In genomic region chr1:75134939-75135828, GRCh38 we compare ENCODE assay signal across 9 cellular contexts. TPM values are rescaled to one million over a fixed set of nuclear protein-coding genes. Genes with fewer than 3 reads are reported as not detected.
DNase-seq lines count a peak whose midpoint lies in the region; ATAC-seq, FAIRE-seq and TF ChIP-seq lines count a peak whose summit lies in the region.
"Had no signal": no experiment of that assay in that cellular context is flagged by ENCODE, and none has a peak within 500 bp of the region (broad histone marks: within the 10 kb centered on the region; RNA-seq: fewer than 3 reads in every experiment).

No MANE protein-coding gene starts in this region.

- peaks cover 84% of the 10 kb centered on the region for H3K27me3 Mint-ChIP-seq in activated T-helper 2 cell treated with anti-CD3 and anti-CD28 coated beads, Interferon-gamma antibody, Interleukin-2, Interleukin-4, amounts not matched to agents 10 μg/mL and 5 μg/mL and 100 μg/mL, durations not matched to agents 14 hours and 24 hours and 36 hours (ENCODE audit: low read depth)

- ATAC-seq in left ventricle myocardium superior = no peak
- ATAC-seq in HepG2 = peak; percentile 23; the same call in 1 of the 3 replicates
- ATAC-seq in GM18867 (IDR thresholded peaks at IDR 0.05; ENCODE audit: unreplicated experiment) = no peak

- H3K9me3 ChIP-seq in cardiac muscle cell (ENCODE audit: low read depth) (no peaks in the 10 kb centered on the region), HepG2 (ENCODE audit: low read length) (no peaks in the 10 kb centered on the region)

- H3K4me3 ChIP-seq in cardiac muscle cell (peak overlapping the region; percentile 31), HepG2 (replicated peaks in 1 of 3; ENCODE audit: insufficient read depth in 1 of 3, low read depth in 2 of 3, low read length in 3 of 3) (no peak overlapping the region), urinary bladder (ENCODE audit: low read depth, low read length) (peak overlapping the region; percentile 3)

- TF ChIP-seq RAD21 in HepG2 (CRISPR knock-in tag; IDR thresholded peaks at IDR 0.05) = no peak

- TF ChIP-seq POLR2A in HepG2 (IDR thresholded peaks at IDR 0.05; ENCODE audit: insufficient read depth in 1 of 2, low read depth in 2 of 2, low read length in 2 of 2) = no peak

- no peaks in the 10 kb centered on the region for H3K36me3 Mint-ChIP-seq in activated T-helper 2 cell treated with anti-CD3 and anti-CD28 coated beads, Interferon-gamma antibody, Interleukin-2, Interleukin-4, amounts not matched to agents 10 μg/mL and 5 μg/mL and 100 μg/mL, durations not matched to agents 14 hours and 24 hours and 36 hours (ENCODE audit: low read depth)

- CTCF ChIA-PET in HepG2 (lab: Yijun Ruan, JAX; ENCODE audit: low intra/inter-chr PET ratio, low total read pairs) = no interaction called here

- H3K27ac ChIP-seq in cardiac muscle cell (no peak overlapping the region), HepG2 (ENCODE audit: extremely low read length, insufficient read depth, low read length) (no peak overlapping the region), urinary bladder (ENCODE audit: low read depth) (no peak overlapping the region)
- H3K27ac ChIP-seq: brain microvascular endothelial cell had no signal

- peak overlapping the region; percentile 13; the same call in 1 of the 2 replicates for H3K4me2 ChIP-seq in HepG2 (ENCODE audit: low read depth, low read length)

- H3K4me1 ChIP-seq in cardiac muscle cell (ENCODE audit: low read depth) = peaks cover 21% of the 10 kb centered on the region
- peaks cover 7% of the 10 kb centered on the region; the same call in 1 of the 2 replicates for H3K4me1 ChIP-seq in HepG2 (ENCODE audit: insufficient read depth, low read length)
- H3K4me1 ChIP-seq in urinary bladder (ENCODE audit: insufficient read depth) = peaks cover 5% of the 10 kb centered on the region

- no peak overlapping the region for H2AFZ ChIP-seq in HepG2 (ENCODE audit: low read length)

- peak overlapping the region; percentile 81 for H3K4me3 Mint-ChIP-seq in activated T-helper 2 cell treated with anti-CD3 and anti-CD28 coated beads, Interferon-gamma antibody, Interleukin-2, Interleukin-4, amounts not matched to agents 10 μg/mL and 5 μg/mL and 100 μg/mL, durations not matched to agents 14 hours and 24 hours and 36 hours (ENCODE audit: low read depth)

- WGBS in HepG2 (ENCODE audit: low lambda C conversion rate) = 51% methylated on average over 35 of the region's 58 CpGs
- 3% methylated on average over 58 of the region's 58 CpGs for WGBS in urinary bladder

- in situ Hi-C loops in HepG2 (cut with HindIII; ENCODE audit: extremely low pct_ligation_motif_present, low pct_unique_long_range_greater_than_20kb) = no loop called here

- TF ChIP-seq EP300 in HepG2 (IDR thresholded peaks at IDR 0.05; ENCODE audit: low read depth in 2 of 2, low read length in 2 of 2) (no peak), HepG2 (CRISPR knock-in tag; IDR thresholded peaks at IDR 0.05; ENCODE audit: borderline replicate concordance) (no peak)

- H3K36me3 ChIP-seq in cardiac muscle cell (no peaks in the 10 kb centered on the region), HepG2 (replicated peaks in 1 of 2; ENCODE audit: control insufficient read depth in 1 of 2, insufficient read depth in 2 of 2, low read length in 2 of 2) (no peaks in the 10 kb centered on the region), urinary bladder (ENCODE audit: insufficient read depth) (no peaks in the 10 kb centered on the region)
- H3K36me3 ChIP-seq: brain microvascular endothelial cell had no signal

- DNase-seq in cardiac muscle cell (ENCODE audit: low read depth in 1 of 2, low spot score in 1 of 2) (peak; percentile 11 to 30), left ventricle myocardium superior (no peak), HepG2 (ENCODE audit: low spot score) (no peak), NOMO-1 (lab: John Stamatoyannopoulos, UW; ENCODE audit: unreplicated experiment in 2 of 2) (no peak)
- DNase-seq in activated T-helper 2 cell treated with anti-CD3 and anti-CD28 coated beads, Interferon-gamma antibody, Interleukin-2, Interleukin-4, amounts not matched to agents 10 μg/mL and 5 μg/mL and 100 μg/mL, durations not matched to agents 14 hours and 24 hours and 36 hours (ENCODE audit: low spot score) = no peak
- DNase-seq in stimulated activated CD4-positive, alpha-beta T cell treated with anti-CD3 and anti-CD28 coated beads, Interleukin-4, amount 100 ng/mL, for 4 hours = no peak
- DNase-seq: brain microvascular endothelial cell had no signal

- no peaks in the 10 kb centered on the region for H3K9me3 Mint-ChIP-seq in activated T-helper 2 cell treated with anti-CD3 and anti-CD28 coated beads, Interferon-gamma antibody, Interleukin-2, Interleukin-4, amounts not matched to agents 10 μg/mL and 5 μg/mL and 100 μg/mL, durations not matched to agents 14 hours and 24 hours and 36 hours

- no peaks in the 10 kb centered on the region for H4K20me1 ChIP-seq in HepG2 (ENCODE audit: insufficient read depth, low read length)

- POLR2A ChIA-PET in HepG2 (lab: Yijun Ruan, JAX) = no interaction called here

- no TSS peak for BruUV-seq in HepG2 (replicated peaks; lab: Mats Ljungman, UMichigan)

- peaks cover 100% of the 10 kb centered on the region for H3K27me3 ChIP-seq in cardiac muscle cell
- peaks cover 9 to 64% of the 10 kb centered on the region in 2 experiments for H3K27me3 ChIP-seq in HepG2 (ENCODE audit: control insufficient read depth in 1 of 2, insufficient read depth in 2 of 2, low read length in 2 of 2)

- intact Hi-C loops in left ventricle myocardium superior (cut with micrococcal nuclease) (no loop called here), HepG2 (cut with micrococcal nuclease; ENCODE audit: unreplicated experiment) (no loop called here)
- intact Hi-C loops in activated T-helper 2 cell treated with anti-CD3 and anti-CD28 coated beads, Interferon-gamma antibody, Interleukin-2, Interleukin-4, amounts not matched to agents 10 μg/mL and 5 μg/mL and 100 μg/mL, durations not matched to agents 14 hours and 24 hours and 36 hours (cut with micrococcal nuclease) = loop anchor here (5.0 to 10.0 kb wide), 3 partner anchors 360 to 1730 kb away; partner anchors contain the start of gene ST6GALNAC5

- H3K4me1 Mint-ChIP-seq in activated T-helper 2 cell treated with anti-CD3 and anti-CD28 coated beads, Interferon-gamma antibody, Interleukin-2, Interleukin-4, amounts not matched to agents 10 μg/mL and 5 μg/mL and 100 μg/mL, durations not matched to agents 14 hours and 24 hours and 36 hours (ENCODE audit: low read depth) = peaks cover 11% of the 10 kb centered on the region

- FAIRE-seq in HepG2 (lab: Jason Lieb, UNC) = no peak

- H3K27ac Mint-ChIP-seq in activated T-helper 2 cell treated with anti-CD3 and anti-CD28 coated beads, Interferon-gamma antibody, Interleukin-2, Interleukin-4, amounts not matched to agents 10 μg/mL and 5 μg/mL and 100 μg/mL, durations not matched to agents 14 hours and 24 hours and 36 hours = no peak overlapping the region

- H3K9ac ChIP-seq in HepG2 (ENCODE audit: insufficient read depth, low read depth, low read length) = no peak overlapping the region

- no peaks in the 10 kb centered on the region for H3K79me2 ChIP-seq in HepG2 (ENCODE audit: insufficient read depth, low read length)

- TF ChIP-seq CTCF in cardiac muscle cell (IDR thresholded peaks at IDR 0.05; ENCODE audit: low read depth, low read length) = no peak
- TF ChIP-seq CTCF in HepG2 (CRISPR knock-in tag; IDR thresholded peaks at IDR 0.05) = no peak

TF ChIP-seq in HepG2, 621 proteins besides CTCF, POLR2A, EP300 and RAD21:
- TF ChIP-seq TP53 (CRISPR knock-in tag; conservative IDR thresholded peaks at IDR 0.05) (no peak), CBX2 (IDR thresholded peaks at IDR 0.05; ENCODE audit: low read depth, low read length) (peak; percentile 80; the same call in 1 of the 2 replicates), CBX2 (CRISPR knock-in tag; IDR thresholded peaks at IDR 0.05; ENCODE audit: low read depth) (no peak), MTF2 (CRISPR knock-in tag; IDR thresholded peaks at IDR 0.05; ENCODE audit: borderline replicate concordance) (0 out of 2 replicates have a peak, but pooled peaks have one; percentile 57), ZNF724P (CRISPR knock-in tag; IDR thresholded peaks at IDR 0.05; ENCODE audit: borderline replicate concordance) (no peak), ZNF230 (CRISPR knock-in tag; IDR thresholded peaks at IDR 0.05) (no peak), ZNF264 (CRISPR knock-in tag; IDR thresholded peaks at IDR 0.05) (no peak)

RNA-seq across cellular contexts. Expression of gene LHX8, which starts 1.0 kb away (rescaled TPM):
- total RNA-seq in cardiac muscle cell (0.18 and 0.35 TPM in 2 replicates), left ventricle myocardium superior (not detected), HepG2 (2016; rRNA removed; fragmentation: Illumina TruSeq; extraction: Trizol) (not detected in 2 replicates), urinary bladder (1.6 TPM)
- polyA plus RNA-seq in cardiac muscle cell (0.47 and 1.9 TPM in 2 replicates), HepG2 (2011; rRNA removed) (not detected in 2 replicates), urinary bladder (0.46 TPM)
- not detected in 2 replicates for total RNA-seq in activated T-helper 2 cell treated with anti-CD3 and anti-CD28 coated beads, Interferon-gamma antibody, Interleukin-2, Interleukin-4, amounts not matched to agents 10 μg/mL and 5 μg/mL and 100 μg/mL, durations not matched to agents 14 hours and 24 hours and 36 hours
- not detected in 2 replicates for total RNA-seq in HepG2 (2016; cell fraction: cytosol; rRNA removed; fragmentation: Illumina TruSeq; extraction: Trizol; ENCODE audit: low read depth)
- total RNA-seq in HepG2 (2016; cell fraction: insoluble cytoplasmic fraction; rRNA removed; fragmentation: Illumina TruSeq; extraction: Trizol) = not detected in 2 replicates
- not detected in 2 replicates for total RNA-seq in HepG2 (2016; cell fraction: membrane; rRNA removed; fragmentation: Illumina TruSeq; extraction: Trizol)
- not detected in 2 replicates for total RNA-seq in HepG2 (2016; cell fraction: nucleus; rRNA removed; fragmentation: Illumina TruSeq; extraction: Trizol)
- not detected in 2 replicates for polyA plus RNA-seq in HepG2 (2011; cell fraction: cytosol; rRNA removed)
- polyA plus RNA-seq in HepG2 (2011; cell fraction: nucleus; rRNA removed) = not detected in 2 replicates
- polyA plus RNA-seq in HepG2 (2012) = not detected in 2 replicates
- not detected in 2 replicates for polyA plus RNA-seq in HepG2 (2016; cell fraction: cytosol; fragmentation: Illumina TruSeq; extraction: Trizol; ENCODE audit: low read depth)
- polyA plus RNA-seq in HepG2 (2016; cell fraction: insoluble cytoplasmic fraction; fragmentation: Illumina TruSeq; extraction: Trizol; ENCODE audit: low read depth) = not detected in 2 replicates
- polyA plus RNA-seq in HepG2 (2016; cell fraction: membrane; fragmentation: Illumina TruSeq; extraction: Trizol; ENCODE audit: low read depth) = not detected in 2 replicates
- polyA plus RNA-seq in HepG2 (2016; cell fraction: nucleus; fragmentation: Illumina TruSeq; extraction: Trizol; ENCODE audit: insufficient read depth, low read depth) = not detected in 2 replicates
- not detected in 2 replicates for polyA minus RNA-seq in HepG2 (2011; rRNA and poly(A)+ RNA removed; ENCODE audit: low replicate concordance)
- polyA minus RNA-seq in HepG2 (2011; cell fraction: cytosol; rRNA and poly(A)+ RNA removed) = not detected in 2 replicates
- polyA minus RNA-seq in HepG2 (2011; cell fraction: nucleus; rRNA and poly(A)+ RNA removed) = not detected in 2 replicates

Comparison
In these comparisons a context has a peak if more than half of its experiments do, and no peak if none do; other contexts are left out.
1. DNase-seq: peak in cardiac muscle cell (2 of 2); none in left ventricle myocardium superior (single experiment), activated T-helper 2 cell treated with anti-CD3 and anti-CD28 coated beads, Interferon-gamma antibody, Interleukin-2, Interleukin-4, amounts not matched to agents 10 μg/mL and 5 μg/mL and 100 μg/mL, durations not matched to agents 14 hours and 24 hours and 36 hours (single experiment), HepG2 (single experiment), stimulated activated CD4-positive, alpha-beta T cell treated with anti-CD3 and anti-CD28 coated beads, Interleukin-4, amount 100 ng/mL, for 4 hours (0 of 2) and NOMO-1 (0 of 2).
2. H3K4me3 ChIP-seq: peak in cardiac muscle cell (single experiment) and urinary bladder (single experiment); none in HepG2 (0 of 3).